Comparison of ENCODE assay signal across 8 cellular contexts in genomic region chr1:36161656-36162531, GRCh38. TPM values are rescaled to one million over a fixed set of nuclear protein-coding genes. Genes with fewer than 3 reads are reported as not detected.
DNase-seq lines count a peak whose midpoint lies in the region; ATAC-seq and TF ChIP-seq lines count a peak whose summit lies in the region.

No MANE protein-coding gene starts in this region.

- no peak for TF ChIP-seq CTCF in activated CD8-positive, alpha-beta T cell treated with anti-CD3 and anti-CD28 coated beads for 36 hours (IDR thresholded peaks at IDR 0.05)
- TF ChIP-seq CTCF in neural crest cell (conservative IDR thresholded peaks at IDR 0.05), result no peak
- no peak for TF ChIP-seq CTCF in WERI-Rb-1 (IDR thresholded peaks at IDR 0.05; ENCODE audit: low read depth, low read length)

- no peaks in the 10 kb centered on the region for H3K9me3 Mint-ChIP-seq in activated CD8-positive, alpha-beta T cell treated with anti-CD3 and anti-CD28 coated beads for 36 hours
- H3K9me3 Mint-ChIP-seq in neural crest cell, result no peaks in the 10 kb centered on the region

- in situ Hi-C loops in KBM-7 (cut with MboI; ENCODE audit: low pct_unique_long_range_greater_than_20kb, low sequenced_read_pairs), result no loop called here

- intact Hi-C loops in activated CD8-positive, alpha-beta T cell treated with anti-CD3 and anti-CD28 coated beads for 36 hours (cut with micrococcal nuclease), result no loop called here

- H3K36me3 Mint-ChIP-seq in activated CD8-positive, alpha-beta T cell treated with anti-CD3 and anti-CD28 coated beads for 36 hours (ENCODE audit: low read depth), result peaks cover 42% of the 10 kb centered on the region
- peaks cover 9% of the 10 kb centered on the region for H3K36me3 Mint-ChIP-seq in neural crest cell (ENCODE audit: low read depth)

- no peaks in the 10 kb centered on the region for H3K27me3 Mint-ChIP-seq in activated CD8-positive, alpha-beta T cell treated with anti-CD3 and anti-CD28 coated beads for 36 hours
- H3K27me3 Mint-ChIP-seq in neural crest cell (ENCODE audit: low read depth), result no peaks in the 10 kb centered on the region

- peaks cover 0 to 2% of the 10 kb centered on the region in 2 donors for H3K36me3 ChIP-seq in esophagus (ENCODE audit: control insufficient read depth in 2 of 2, insufficient read depth in 2 of 2, low read length in 1 of 2)
- H3K36me3 ChIP-seq in WERI-Rb-1, result peaks cover 39% of the 10 kb centered on the region

- peak overlapping the region; percentile 80 for H3K4me3 Mint-ChIP-seq in activated CD8-positive, alpha-beta T cell treated with anti-CD3 and anti-CD28 coated beads for 36 hours
- H3K4me3 Mint-ChIP-seq in neural crest cell, result peak overlapping the region; percentile 91

- DNase-seq in GDM1 (lab: John Stamatoyannopoulos, UW) (peak; percentile 21), KBM-7 (peak; percentile 72), neural crest cell (ENCODE audit: low read depth, low spot score) (no peak), HuH-7.5 (ENCODE audit: low spot score) (no peak), WERI-Rb-1 (no peak)
- peak; percentile 66 for DNase-seq in activated CD8-positive, alpha-beta T cell treated with anti-CD3 and anti-CD28 coated beads for 36 hours

- H3K4me3 ChIP-seq in esophagus (ENCODE audit: low read depth in 1 of 2, low read length in 2 of 2) (peak overlapping the region in 1 of 2 donors; percentile 35), WERI-Rb-1 (ENCODE audit: low read depth, low read length) (no peak overlapping the region)

- ATAC-seq in activated CD8-positive, alpha-beta T cell treated with anti-CD3 and anti-CD28 coated beads for 36 hours, result peak; percentile 35
- ATAC-seq in GM18511 (IDR thresholded peaks at IDR 0.05; ENCODE audit: unreplicated experiment), result no peak

- POLR2A ChIA-PET in activated CD8-positive, alpha-beta T cell treated with anti-CD3 and anti-CD28 coated beads for 36 hours (lab: Charles Lee), result interaction anchor here (0.5 to 4.8 kb wide), 21 partner anchors 8 to 298 kb away, joined by 3 to 72 read pairs (median 4); partner anchors contain the start of genes EVA1B, LSM10, THRAP3 and TRAPPC3

- H3K27ac ChIP-seq in esophagus (ENCODE audit: low read depth in 2 of 2, low read length in 1 of 2), result peak overlapping the region; percentile 88 to 94
- H3K27ac ChIP-seq in WERI-Rb-1, result no peak overlapping the region

- H3K27ac Mint-ChIP-seq in activated CD8-positive, alpha-beta T cell treated with anti-CD3 and anti-CD28 coated beads for 36 hours, result peak overlapping the region; percentile 94
- peak overlapping the region; percentile 84 for H3K27ac Mint-ChIP-seq in neural crest cell (ENCODE audit: unreplicated experiment)

- CTCF ChIA-PET in activated CD8-positive, alpha-beta T cell treated with anti-CD3 and anti-CD28 coated beads for 36 hours (lab: Charles Lee), result interaction anchor here (1.3 to 7.5 kb wide), 9 partner anchors 11 to 218 kb away, joined by 3 to 95 read pairs (median 5); partner anchors contain the start of genes THRAP3 and TRAPPC3

- H3K9me3 ChIP-seq in esophagus (ENCODE audit: control insufficient read depth in 2 of 2, insufficient read depth in 1 of 2, low read depth in 1 of 2, low read length in 1 of 2) (no peaks in the 10 kb centered on the region), WERI-Rb-1 (ENCODE audit: severe bottlenecking) (no peaks in the 10 kb centered on the region)

- H3K27me3 ChIP-seq in esophagus (ENCODE audit: control insufficient read depth in 1 of 2, insufficient read depth in 2 of 2, low read length in 2 of 2), result no peaks in the 10 kb centered on the region
- no peaks in the 10 kb centered on the region for H3K27me3 ChIP-seq in WERI-Rb-1 (ENCODE audit: insufficient read depth, low read depth, severe bottlenecking)

- peaks cover 67% of the 10 kb centered on the region for H3K4me1 Mint-ChIP-seq in activated CD8-positive, alpha-beta T cell treated with anti-CD3 and anti-CD28 coated beads for 36 hours (ENCODE audit: low read depth)
- peaks cover 69% of the 10 kb centered on the region for H3K4me1 Mint-ChIP-seq in neural crest cell

- peaks cover 20 to 33% of the 10 kb centered on the region in 2 donors for H3K4me1 ChIP-seq in esophagus (ENCODE audit: control insufficient read depth in 2 of 2, insufficient read depth in 2 of 2, low read length in 1 of 2)

- WGBS in esophagus, 2 donors, result 16 to 31% methylated on average over 14 of the region's 14 CpGs

RNA-seq across cellular contexts. Expression of gene MAP7D1, which starts 5.9 kb away (rescaled TPM):
- 100 to 1,000 TPM; 125 to 129 TPM for total RNA-seq in activated CD8-positive, alpha-beta T cell treated with anti-CD3 and anti-CD28 coated beads for 36 hours
- 10 to 100 TPM; 33.1 to 55.3 TPM for polyA plus RNA-seq in esophagus
- 165 and 166 TPM in 2 replicates for total RNA-seq in neural crest cell

RNA-seq across cellular contexts. Expression of gene TRAPPC3, which starts 12.6 kb away (rescaled TPM):
- total RNA-seq in activated CD8-positive, alpha-beta T cell treated with anti-CD3 and anti-CD28 coated beads for 36 hours, result 10 to 100 TPM; 47.9 to 48.4 TPM
- 10 to 100 TPM; 38.2 to 77.1 TPM for polyA plus RNA-seq in esophagus
- 48.6 and 52.8 TPM in 2 replicates for total RNA-seq in neural crest cell

RNA-seq across cellular contexts. Expression of gene COL8A2, which starts 36.9 kb away (rescaled TPM):
- total RNA-seq in activated CD8-positive, alpha-beta T cell treated with anti-CD3 and anti-CD28 coated beads for 36 hours, result under 1 TPM; 0.83 to 0.85 TPM
- polyA plus RNA-seq in esophagus, result 1 to 10 TPM; 2.0 to 2.9 TPM
- total RNA-seq in neural crest cell, result 0.09 TPM in 2 replicates

Comparison
In these comparisons a context has a peak if more than half of its experiments do, and no peak if none do; other contexts are left out.
1. DNase-seq: peak in GDM1 (single experiment), KBM-7 (single experiment) and activated CD8-positive, alpha-beta T cell treated with anti-CD3 and anti-CD28 coated beads for 36 hours (single experiment); none in neural crest cell (single experiment), HuH-7.5 (single experiment) and WERI-Rb-1 (single experiment).